Comparison of ENCODE assay signal across 10 cellular contexts in genomic region chr3:169998668-169999131, GRCh38. TPM values are rescaled to one million over a fixed set of nuclear protein-coding genes. Genes with fewer than 3 reads are reported as not detected.
DNase-seq lines count a peak whose midpoint lies in the region; ATAC-seq and TF ChIP-seq lines count a peak whose summit lies in the region.
"Had no signal": no experiment of that assay in that cellular context is flagged by ENCODE, and none has a peak within 500 bp of the region (broad histone marks: within the 10 kb centered on the region; RNA-seq: fewer than 3 reads in every experiment).

No MANE protein-coding gene starts in this region.

- ATAC-seq in GM19372 (IDR thresholded peaks at IDR 0.05; ENCODE audit: low read depth, unreplicated experiment) = peak; percentile 9
- peak; percentile 16 for ATAC-seq in HG03565 (IDR thresholded peaks at IDR 0.05; ENCODE audit: unreplicated experiment)
- ATAC-seq in HG03095 (IDR thresholded peaks at IDR 0.05; ENCODE audit: unreplicated experiment) = no peak
- no peak for ATAC-seq in mucosa of descending colon
- ATAC-seq in HG02571 (IDR thresholded peaks at IDR 0.05; ENCODE audit: unreplicated experiment) = no peak

- no peaks in the 10 kb centered on the region for H3K4me1 ChIP-seq in mucosa of descending colon (ENCODE audit: low read depth)

- H3K4me3 ChIP-seq in AG04449 (ENCODE audit: low read depth, low read length) (no peak overlapping the region), choroid plexus epithelial cell (ENCODE audit: low read depth, low read length) (no peak overlapping the region), mucosa of descending colon (no peak overlapping the region)

- H3K36me3 ChIP-seq in mucosa of descending colon (ENCODE audit: low read depth) = no peaks in the 10 kb centered on the region

- POLR2A ChIA-PET in AG04449 (lab: Yijun Ruan, JAX) = interaction anchor here (0.7 kb wide), 1 partner anchor 10 kb away, joined by 4 read pairs; no protein-coding TSS in a partner anchor

- H3K9me3 ChIP-seq in mucosa of descending colon = no peaks in the 10 kb centered on the region

- peak; percentile 95 for DNase-seq in AG04449 (ENCODE audit: low read depth, low spot score)
- DNase-seq in choroid plexus epithelial cell (ENCODE audit: low read depth) = peak; percentile 90
- DNase-seq in LoVo (ENCODE audit: low spot score) = no peak
- DNase-seq in mucosa of descending colon = no peak
- DNase-seq: aorta, NCI-H1417 treated with DMSO at 0.1 percent for 48 hours had no signal

- TF ChIP-seq CTCF in AG04449 (IDR thresholded peaks at IDR 0.05; ENCODE audit: insufficient read depth, low read length, missing control alignments) (no peak), choroid plexus epithelial cell (conservative IDR thresholded peaks at IDR 0.05; ENCODE audit: low read depth, low read length) (no peak), mucosa of descending colon (IDR thresholded peaks at IDR 0.05) (no peak)

- intact Hi-C loops in mucosa of descending colon (cut with DNase I, micrococcal nuclease) = no loop called here

- CTCF ChIA-PET in AG04449 (lab: Yijun Ruan, JAX) = no interaction called here

RNA-seq across cellular contexts. Expression of gene SEC62, which starts 32.1 kb away (rescaled TPM):
- total RNA-seq in mucosa of descending colon = 100 to 1,000 TPM in 1 of 3 donors, 10 to 100 TPM in 2; 83.2 to 166 (median 85.9) TPM

RNA-seq across cellular contexts. Expression of gene GPR160, which starts 39.1 kb away (rescaled TPM):
- total RNA-seq in mucosa of descending colon = 10 to 100 TPM; 30.0 to 96.5 (median 67.6) TPM

Comparison
In these comparisons a context has a peak if more than half of its experiments do, and no peak if none do; other contexts are left out.
1. DNase-seq: peak in AG04449 (single experiment) and choroid plexus epithelial cell (single experiment); none in LoVo (single experiment) and mucosa of descending colon (0 of 3).
2. ATAC-seq: peak in GM19372 (single experiment) and HG03565 (single experiment); none in HG03095 (single experiment), mucosa of descending colon (single experiment) and HG02571 (single experiment).